In genomic region chr2:99096728-99097127, GRCh38 we compare ENCODE assay signal across 14 cellular contexts. TPM values are rescaled to one million over a fixed set of nuclear protein-coding genes. Genes with fewer than 3 reads are reported as not detected.
A peak's percentile ranks its signal among the peaks of the same experiment; 100 is the strongest.
DNase-seq lines count a peak whose midpoint lies in the region; ATAC-seq lines count a peak whose summit lies in the region.
"Had no signal": no experiment of that assay in that cellular context is flagged by ENCODE, and none has a peak within 500 bp of the region (broad histone marks: within the 10 kb centered on the region; RNA-seq: fewer than 3 reads in every experiment).

No MANE protein-coding gene starts in this region.

- peaks cover 4 to 5% of the 10 kb centered on the region in 2 donors for H3K36me3 Mint-ChIP-seq in activated T-cell treated with anti-CD3 and anti-CD28 coated beads, Interleukin-2, amount 50 U/mL, for 72 hours (ENCODE audit: insufficient read depth in 2 of 2)
- H3K36me3 Mint-ChIP-seq in activated T-helper 17 cell treated with anti-CD3 and anti-CD28 coated beads, Interleukin-2, amount 50 U/mL, for 72 hours (ENCODE audit: low read depth), result no peaks in the 10 kb centered on the region
- H3K36me3 Mint-ChIP-seq: CD14-positive monocyte had no signal

- peak; percentile 17 to 62 for ATAC-seq in activated CD4-positive, CD25-positive, alpha-beta regulatory T cell treated with anti-CD3 and anti-CD28 coated beads, Interleukin-2, amount 50 U/mL, for 24 hours
- ATAC-seq in activated T-cell treated with anti-CD3 and anti-CD28 coated beads, Interleukin-2, amount 50 U/mL, for 72 hours (replicated peaks in 1 of 2), result peak; percentile 72 to 83
- peak; percentile 55 for ATAC-seq in GM18867 (IDR thresholded peaks at IDR 0.05; ENCODE audit: unreplicated experiment)
- ATAC-seq in activated T-helper 17 cell treated with anti-CD3 and anti-CD28 coated beads, Interleukin-2, amount 50 U/mL, for 72 hours (replicated peaks), result peak; percentile 92
- no peak for ATAC-seq in HG03039 (IDR thresholded peaks at IDR 0.05; ENCODE audit: unreplicated experiment)
- ATAC-seq: CD8-positive, alpha-beta T cell; GM23338 had no signal

- peaks cover 9% of the 10 kb centered on the region for H3K4me1 Mint-ChIP-seq in activated T-cell treated with anti-CD3 and anti-CD28 coated beads, Interleukin-2, amount 50 U/mL, for 72 hours (ENCODE audit: low read depth)
- peaks cover 7% of the 10 kb centered on the region for H3K4me1 Mint-ChIP-seq in activated T-helper 17 cell treated with anti-CD3 and anti-CD28 coated beads, Interleukin-2, amount 50 U/mL, for 72 hours
- H3K4me1 Mint-ChIP-seq: GM23338 had no signal

- peaks cover 0 to 5% of the 10 kb centered on the region in 2 donors for H3K9me3 Mint-ChIP-seq in activated T-cell treated with anti-CD3 and anti-CD28 coated beads, Interleukin-2, amount 50 U/mL, for 72 hours
- H3K9me3 Mint-ChIP-seq in activated T-helper 17 cell treated with anti-CD3 and anti-CD28 coated beads, Interleukin-2, amount 50 U/mL, for 72 hours, result no peaks in the 10 kb centered on the region

- peak overlapping the region; percentile 43 for H3K27ac Mint-ChIP-seq in activated T-cell treated with anti-CD3 and anti-CD28 coated beads, Interleukin-2, amount 50 U/mL, for 72 hours
- peak overlapping the region; percentile 28 for H3K27ac Mint-ChIP-seq in activated T-helper 17 cell treated with anti-CD3 and anti-CD28 coated beads, Interleukin-2, amount 50 U/mL, for 72 hours
- H3K27ac Mint-ChIP-seq: CD14-positive monocyte; CD8-positive, alpha-beta T cell; GM23338 had no signal

- H3K27me3 Mint-ChIP-seq in activated T-cell treated with anti-CD3 and anti-CD28 coated beads, Interleukin-2, amount 50 U/mL, for 72 hours (ENCODE audit: low read depth), result peaks cover 8% of the 10 kb centered on the region
- H3K27me3 Mint-ChIP-seq in activated T-helper 17 cell treated with anti-CD3 and anti-CD28 coated beads, Interleukin-2, amount 50 U/mL, for 72 hours, result no peaks in the 10 kb centered on the region

- no peak for DNase-seq in activated CD4-positive, CD25-positive, alpha-beta regulatory T cell treated with anti-CD3 and anti-CD28 coated beads, Interleukin-2, amount 50 U/mL, for 72 hours
- no peak for DNase-seq in activated T-cell treated with anti-CD3 and anti-CD28 coated beads, Interleukin-2, amount 50 U/mL, for 72 hours
- DNase-seq in activated T-cell treated with anti-CD3 and anti-CD28 coated beads for 4 hours (no peak), MV-4-11 (lab: John Stamatoyannopoulos, UW) (no peak)
- DNase-seq: CD8-positive, alpha-beta T cell; COR-L47; GF-D8; H7 had no signal

- H3K4me3 Mint-ChIP-seq in activated T-cell treated with anti-CD3 and anti-CD28 coated beads, Interleukin-2, amount 50 U/mL, for 72 hours, result peak overlapping the region in 1 of 2 donors; percentile 30
- no peak overlapping the region for H3K4me3 Mint-ChIP-seq in activated T-helper 17 cell treated with anti-CD3 and anti-CD28 coated beads, Interleukin-2, amount 50 U/mL, for 72 hours
- H3K4me3 Mint-ChIP-seq: CD14-positive monocyte; CD8-positive, alpha-beta T cell; GM23338 had no signal

RNA-seq across cellular contexts. Expression of gene C2orf15, which starts 44.8 kb away (rescaled TPM):
- 1 to 10 TPM; 1.7 to 1.9 TPM for total RNA-seq in activated T-cell treated with anti-CD3 and anti-CD28 coated beads, Interleukin-2, amount 50 U/mL, for 72 hours
- 1 to 10 TPM; 1.9 TPM for total RNA-seq in activated T-helper 17 cell treated with anti-CD3 and anti-CD28 coated beads, Interleukin-2, amount 50 U/mL, for 72 hours

RNA-seq across cellular contexts. Expression of gene TSGA10, which starts 58.0 kb away (rescaled TPM):
- total RNA-seq in activated T-cell treated with anti-CD3 and anti-CD28 coated beads, Interleukin-2, amount 50 U/mL, for 72 hours, result 10 to 100 TPM; 14.4 to 14.5 TPM
- 1 to 10 TPM; 3.5 to 9.8 TPM for total RNA-seq in activated T-helper 17 cell treated with anti-CD3 and anti-CD28 coated beads, Interleukin-2, amount 50 U/mL, for 72 hours

RNA-seq across cellular contexts. Expression of gene LIPT1, which starts 58.0 kb away (rescaled TPM):
- 1 to 10 TPM; 4.9 to 5.6 TPM for total RNA-seq in activated T-cell treated with anti-CD3 and anti-CD28 coated beads, Interleukin-2, amount 50 U/mL, for 72 hours
- 1 to 10 TPM; 3.3 to 5.5 TPM for total RNA-seq in activated T-helper 17 cell treated with anti-CD3 and anti-CD28 coated beads, Interleukin-2, amount 50 U/mL, for 72 hours
